ENCODE assay signal across 1 cellular context in the genomic region with DNA sequence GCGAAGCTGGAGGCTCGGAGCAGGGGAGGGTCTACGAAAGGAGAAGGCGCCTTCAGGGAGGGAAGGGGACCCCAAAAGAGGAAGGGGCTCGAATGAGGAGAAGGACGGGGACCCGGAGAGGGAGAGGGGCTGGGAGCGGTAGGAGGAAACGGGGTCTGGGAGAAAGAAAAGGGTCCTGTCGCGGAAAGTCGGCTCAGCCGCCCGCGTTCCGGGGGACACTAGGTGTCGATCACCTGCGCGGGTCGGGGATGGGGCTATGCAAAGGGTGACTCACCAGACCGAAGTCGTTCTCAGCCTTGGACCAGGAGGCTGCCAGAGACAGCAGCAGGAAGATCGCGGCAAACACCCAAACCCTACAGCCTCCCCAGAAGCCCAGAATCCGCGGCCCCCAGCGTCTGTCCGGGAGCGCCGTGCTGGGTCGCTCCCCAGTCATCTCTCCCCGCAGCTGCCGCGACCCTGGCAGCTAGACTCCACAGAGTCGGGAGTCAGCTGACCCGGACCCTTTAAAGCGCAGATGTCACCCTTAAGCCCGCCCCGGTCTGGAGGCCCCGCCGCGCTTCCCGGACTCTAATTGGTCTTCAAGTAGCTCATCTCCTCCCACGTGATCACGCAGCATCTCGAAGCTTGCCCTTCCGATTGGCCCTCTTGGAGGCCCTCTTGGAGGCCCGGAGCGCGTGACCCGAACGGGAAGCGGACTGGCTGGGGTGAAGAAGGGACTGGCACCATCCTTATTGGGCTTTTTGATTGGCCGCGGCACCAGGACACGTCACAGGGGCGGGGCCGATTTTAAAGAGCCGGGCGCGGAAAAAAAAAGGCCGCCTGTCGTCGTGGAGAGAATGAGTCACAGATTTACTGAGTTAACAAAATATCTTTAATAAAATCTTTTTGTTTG.
A peak's percentile ranks its signal among the peaks of the same experiment; 100 is the strongest.
TF ChIP-seq lines count a peak whose summit lies in the region.

A gene (minus strand): TSS at position 478 of the 892 bp plus-strand sequence. CDS start 45 bp downstream, at position 433.

TF ChIP-seq in K562, 482 proteins besides CTCF, POLR2A, EP300 and RAD21 (continued from another document and continues in another):
- peak; percentile 52 for TF ChIP-seq MEIS2 (IDR thresholded peaks at IDR 0.05; ENCODE audit: partially characterized antibody)
- TF ChIP-seq ZFP36 (IDR thresholded peaks at IDR 0.05; ENCODE audit: low read depth, low read length, partially characterized antibody): no peak
- TF ChIP-seq, protein P1, sequence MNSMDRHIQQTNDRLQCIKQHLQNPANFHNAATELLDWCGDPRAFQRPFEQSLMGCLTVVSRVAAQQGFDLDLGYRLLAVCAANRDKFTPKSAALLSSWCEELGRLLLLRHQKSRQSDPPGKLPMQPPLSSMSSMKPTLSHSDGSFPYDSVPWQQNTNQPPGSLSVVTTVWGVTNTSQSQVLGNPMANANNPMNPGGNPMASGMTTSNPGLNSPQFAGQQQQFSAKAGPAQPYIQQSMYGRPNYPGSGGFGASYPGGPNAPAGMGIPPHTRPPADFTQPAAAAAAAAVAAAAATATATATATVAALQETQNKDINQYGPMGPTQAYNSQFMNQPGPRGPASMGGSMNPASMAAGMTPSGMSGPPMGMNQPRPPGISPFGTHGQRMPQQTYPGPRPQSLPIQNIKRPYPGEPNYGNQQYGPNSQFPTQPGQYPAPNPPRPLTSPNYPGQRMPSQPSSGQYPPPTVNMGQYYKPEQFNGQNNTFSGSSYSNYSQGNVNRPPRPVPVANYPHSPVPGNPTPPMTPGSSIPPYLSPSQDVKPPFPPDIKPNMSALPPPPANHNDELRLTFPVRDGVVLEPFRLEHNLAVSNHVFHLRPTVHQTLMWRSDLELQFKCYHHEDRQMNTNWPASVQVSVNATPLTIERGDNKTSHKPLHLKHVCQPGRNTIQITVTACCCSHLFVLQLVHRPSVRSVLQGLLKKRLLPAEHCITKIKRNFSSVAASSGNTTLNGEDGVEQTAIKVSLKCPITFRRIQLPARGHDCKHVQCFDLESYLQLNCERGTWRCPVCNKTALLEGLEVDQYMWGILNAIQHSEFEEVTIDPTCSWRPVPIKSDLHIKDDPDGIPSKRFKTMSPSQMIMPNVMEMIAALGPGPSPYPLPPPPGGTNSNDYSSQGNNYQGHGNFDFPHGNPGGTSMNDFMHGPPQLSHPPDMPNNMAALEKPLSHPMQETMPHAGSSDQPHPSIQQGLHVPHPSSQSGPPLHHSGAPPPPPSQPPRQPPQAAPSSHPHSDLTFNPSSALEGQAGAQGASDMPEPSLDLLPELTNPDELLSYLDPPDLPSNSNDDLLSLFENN (IDR thresholded peaks at IDR 0.05; ENCODE audit: low read depth in 2 of 2, low read length in 2 of 2): no peak
- TF ChIP-seq TGIF2 (CRISPR knock-in tag; IDR thresholded peaks at IDR 0.05): peak; percentile 99
- TF ChIP-seq RB1 (IDR thresholded peaks at IDR 0.05; ENCODE audit: low read depth): peak; percentile 96
- TF ChIP-seq KDM1A (IDR thresholded peaks at IDR 0.05): no peak
- peak; percentile 55; the same call in 1 of the 2 replicates for TF ChIP-seq HMG20A (CRISPR knock-in tag; conservative IDR thresholded peaks at IDR 0.05)
- TF ChIP-seq, protein P2, sequence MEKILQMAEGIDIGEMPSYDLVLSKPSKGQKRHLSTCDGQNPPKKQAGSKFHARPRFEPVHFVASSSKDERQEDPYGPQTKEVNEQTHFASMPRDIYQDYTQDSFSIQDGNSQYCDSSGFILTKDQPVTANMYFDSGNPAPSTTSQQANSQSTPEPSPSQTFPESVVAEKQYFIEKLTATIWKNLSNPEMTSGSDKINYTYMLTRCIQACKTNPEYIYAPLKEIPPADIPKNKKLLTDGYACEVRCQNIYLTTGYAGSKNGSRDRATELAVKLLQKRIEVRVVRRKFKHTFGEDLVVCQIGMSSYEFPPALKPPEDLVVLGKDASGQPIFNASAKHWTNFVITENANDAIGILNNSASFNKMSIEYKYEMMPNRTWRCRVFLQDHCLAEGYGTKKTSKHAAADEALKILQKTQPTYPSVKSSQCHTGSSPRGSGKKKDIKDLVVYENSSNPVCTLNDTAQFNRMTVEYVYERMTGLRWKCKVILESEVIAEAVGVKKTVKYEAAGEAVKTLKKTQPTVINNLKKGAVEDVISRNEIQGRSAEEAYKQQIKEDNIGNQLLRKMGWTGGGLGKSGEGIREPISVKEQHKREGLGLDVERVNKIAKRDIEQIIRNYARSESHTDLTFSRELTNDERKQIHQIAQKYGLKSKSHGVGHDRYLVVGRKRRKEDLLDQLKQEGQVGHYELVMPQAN (IDR thresholded peaks at IDR 0.05; ENCODE audit: borderline replicate concordance): peak; percentile 100
- no peak for TF ChIP-seq PHTF2 (CRISPR knock-in tag; IDR thresholded peaks at IDR 0.05)
- TF ChIP-seq ZNF24 (IDR thresholded peaks at IDR 0.05): no peak
- TF ChIP-seq HCFC1 (IDR thresholded peaks at IDR 0.05; ENCODE audit: low read depth, low read length): peak; percentile 69
- TF ChIP-seq, protein P3, sequence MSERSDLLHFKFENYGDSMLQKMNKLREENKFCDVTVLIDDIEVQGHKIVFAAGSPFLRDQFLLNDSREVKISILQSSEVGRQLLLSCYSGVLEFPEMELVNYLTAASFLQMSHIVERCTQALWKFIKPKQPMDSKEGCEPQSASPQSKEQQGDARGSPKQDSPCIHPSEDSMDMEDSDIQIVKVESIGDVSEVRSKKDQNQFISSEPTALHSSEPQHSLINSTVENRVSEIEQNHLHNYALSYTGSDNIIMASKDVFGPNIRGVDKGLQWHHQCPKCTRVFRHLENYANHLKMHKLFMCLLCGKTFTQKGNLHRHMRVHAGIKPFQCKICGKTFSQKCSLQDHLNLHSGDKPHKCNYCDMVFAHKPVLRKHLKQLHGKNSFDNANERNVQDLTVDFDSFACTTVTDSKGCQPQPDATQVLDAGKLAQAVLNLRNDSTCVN (CRISPR knock-in tag; IDR thresholded peaks at IDR 0.05): peak; percentile 85
- TF ChIP-seq ZNF41 (CRISPR knock-in tag; conservative IDR thresholded peaks at IDR 0.05): 0 out of 2 replicates have a peak, but pooled peaks have one; percentile 33
- no peak for TF ChIP-seq EWSR1 (IDR thresholded peaks at IDR 0.05; ENCODE audit: borderline replicate concordance, low read depth, partially characterized antibody)
- no peak for TF ChIP-seq HNRNPUL1 (IDR thresholded peaks at IDR 0.05; ENCODE audit: low read length)
- peak; percentile 85 for TF ChIP-seq PCBP1 (IDR thresholded peaks at IDR 0.05; ENCODE audit: low read depth, low read length, poor library complexity, severe bottlenecking)
- TF ChIP-seq XRCC5 (IDR thresholded peaks at IDR 0.05; ENCODE audit: low read depth, low read length): peak; percentile 45
- TF ChIP-seq ZBTB8A (IDR thresholded peaks at IDR 0.05; ENCODE audit: partially characterized antibody): no peak
- no peak for TF ChIP-seq ZNF77 (CRISPR knock-in tag; IDR thresholded peaks at IDR 0.05)
- TF ChIP-seq SRSF7 (optimal IDR thresholded peaks at IDR 0.05; ENCODE audit: low read depth, low read length): no peak
- TF ChIP-seq DDX20 (tag; IDR thresholded peaks at IDR 0.05; ENCODE audit: low read depth): no peak
- TF ChIP-seq ZNF75A (CRISPR knock-in tag; IDR thresholded peaks at IDR 0.05): no peak
- TF ChIP-seq SRF (CRISPR knock-in tag; IDR thresholded peaks at IDR 0.05): peak; percentile 58 to 76; a peak in 3 of 4 replicates
- peak; percentile 58; the same call in 1 of the 2 replicates for TF ChIP-seq RFX5 (IDR thresholded peaks at IDR 0.05; ENCODE audit: low read depth, low read length)
- peak; percentile 99 for TF ChIP-seq NFATC3 (IDR thresholded peaks at IDR 0.05)
- TF ChIP-seq, protein P4, sequence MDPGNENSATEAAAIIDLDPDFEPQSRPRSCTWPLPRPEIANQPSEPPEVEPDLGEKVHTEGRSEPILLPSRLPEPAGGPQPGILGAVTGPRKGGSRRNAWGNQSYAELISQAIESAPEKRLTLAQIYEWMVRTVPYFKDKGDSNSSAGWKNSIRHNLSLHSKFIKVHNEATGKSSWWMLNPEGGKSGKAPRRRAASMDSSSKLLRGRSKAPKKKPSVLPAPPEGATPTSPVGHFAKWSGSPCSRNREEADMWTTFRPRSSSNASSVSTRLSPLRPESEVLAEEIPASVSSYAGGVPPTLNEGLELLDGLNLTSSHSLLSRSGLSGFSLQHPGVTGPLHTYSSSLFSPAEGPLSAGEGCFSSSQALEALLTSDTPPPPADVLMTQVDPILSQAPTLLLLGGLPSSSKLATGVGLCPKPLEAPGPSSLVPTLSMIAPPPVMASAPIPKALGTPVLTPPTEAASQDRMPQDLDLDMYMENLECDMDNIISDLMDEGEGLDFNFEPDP (CRISPR knock-in tag; IDR thresholded peaks at IDR 0.05): peak; percentile 55; the same call in 1 of the 2 replicates
- TF ChIP-seq KAT2B (IDR thresholded peaks at IDR 0.05; ENCODE audit: low read depth, low read length): no peak
- no peak for TF ChIP-seq ZNF134 (CRISPR knock-in tag; conservative IDR thresholded peaks at IDR 0.05)
- TF ChIP-seq EGR1 (conservative IDR thresholded peaks at IDR 0.05): 0 out of 2 replicates have a peak, but pooled peaks have one; percentile 14
- no peak for TF ChIP-seq ETV5 (CRISPR knock-in tag; IDR thresholded peaks at IDR 0.05; ENCODE audit: low read depth)
- no peak for TF ChIP-seq PTTG1 (tag; IDR thresholded peaks at IDR 0.05; ENCODE audit: low read depth)
- no peak; the same call in 1 of the 2 replicates for TF ChIP-seq ELF1 (tag; IDR thresholded peaks at IDR 0.05)
- no peak for TF ChIP-seq CBX2 (IDR thresholded peaks at IDR 0.05; ENCODE audit: insufficient read depth, low read length, poor library complexity, severe bottlenecking)
- TF ChIP-seq, protein P5, sequence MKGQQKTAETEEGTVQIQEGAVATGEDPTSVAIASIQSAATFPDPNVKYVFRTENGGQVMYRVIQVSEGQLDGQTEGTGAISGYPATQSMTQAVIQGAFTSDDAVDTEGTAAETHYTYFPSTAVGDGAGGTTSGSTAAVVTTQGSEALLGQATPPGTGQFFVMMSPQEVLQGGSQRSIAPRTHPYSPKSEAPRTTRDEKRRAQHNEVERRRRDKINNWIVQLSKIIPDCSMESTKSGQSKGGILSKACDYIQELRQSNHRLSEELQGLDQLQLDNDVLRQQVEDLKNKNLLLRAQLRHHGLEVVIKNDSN (CRISPR knock-in tag; IDR thresholded peaks at IDR 0.05): peak; percentile 99
- peak; percentile 85 for TF ChIP-seq ZEB2 (IDR thresholded peaks at IDR 0.05)
- no peak for TF ChIP-seq IRF2 (CRISPR knock-in tag; IDR thresholded peaks at IDR 0.05)
- TF ChIP-seq, protein P6, sequence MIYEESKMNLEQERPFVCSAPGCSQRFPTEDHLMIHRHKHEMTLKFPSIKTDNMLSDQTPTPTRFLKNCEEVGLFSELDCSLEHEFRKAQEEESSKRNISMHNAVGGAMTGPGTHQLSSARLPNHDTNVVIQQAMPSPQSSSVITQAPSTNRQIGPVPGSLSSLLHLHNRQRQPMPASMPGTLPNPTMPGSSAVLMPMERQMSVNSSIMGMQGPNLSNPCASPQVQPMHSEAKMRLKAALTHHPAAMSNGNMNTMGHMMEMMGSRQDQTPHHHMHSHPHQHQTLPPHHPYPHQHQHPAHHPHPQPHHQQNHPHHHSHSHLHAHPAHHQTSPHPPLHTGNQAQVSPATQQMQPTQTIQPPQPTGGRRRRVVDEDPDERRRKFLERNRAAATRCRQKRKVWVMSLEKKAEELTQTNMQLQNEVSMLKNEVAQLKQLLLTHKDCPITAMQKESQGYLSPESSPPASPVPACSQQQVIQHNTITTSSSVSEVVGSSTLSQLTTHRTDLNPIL (CRISPR knock-in tag; IDR thresholded peaks at IDR 0.05): no peak
- peak; percentile 89 for TF ChIP-seq CBFB (CRISPR knock-in tag; IDR thresholded peaks at IDR 0.05)
- peak; percentile 62; the same call in 1 of the 2 replicates for TF ChIP-seq ZNF583 (CRISPR knock-in tag; IDR thresholded peaks at IDR 0.05)
- TF ChIP-seq SREBF1 (IDR thresholded peaks at IDR 0.05; ENCODE audit: borderline replicate concordance, low read depth, low read length): peak; percentile 94
- TF ChIP-seq, protein P7, sequence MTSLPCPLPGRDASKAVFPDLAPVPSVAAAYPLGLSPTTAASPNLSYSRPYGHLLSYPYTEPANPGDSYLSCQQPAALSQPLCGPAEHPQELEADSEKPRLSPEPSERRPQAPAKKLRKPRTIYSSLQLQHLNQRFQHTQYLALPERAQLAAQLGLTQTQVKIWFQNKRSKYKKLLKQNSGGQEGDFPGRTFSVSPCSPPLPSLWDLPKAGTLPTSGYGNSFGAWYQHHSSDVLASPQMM (CRISPR knock-in tag; IDR thresholded peaks at IDR 0.05): no peak
- TF ChIP-seq ASH1L (IDR thresholded peaks at IDR 0.05; ENCODE audit: borderline replicate concordance, low read depth, partially characterized antibody): peak; percentile 71
- no peak for TF ChIP-seq ZNF354B (CRISPR knock-in tag; IDR thresholded peaks at IDR 0.05)
- peak; percentile 59 for TF ChIP-seq ATF1 (CRISPR knock-in tag; IDR thresholded peaks at IDR 0.05)
- TF ChIP-seq ATF1 (tag; IDR thresholded peaks at IDR 0.05): peak; percentile 98
- TF ChIP-seq, protein P8, sequence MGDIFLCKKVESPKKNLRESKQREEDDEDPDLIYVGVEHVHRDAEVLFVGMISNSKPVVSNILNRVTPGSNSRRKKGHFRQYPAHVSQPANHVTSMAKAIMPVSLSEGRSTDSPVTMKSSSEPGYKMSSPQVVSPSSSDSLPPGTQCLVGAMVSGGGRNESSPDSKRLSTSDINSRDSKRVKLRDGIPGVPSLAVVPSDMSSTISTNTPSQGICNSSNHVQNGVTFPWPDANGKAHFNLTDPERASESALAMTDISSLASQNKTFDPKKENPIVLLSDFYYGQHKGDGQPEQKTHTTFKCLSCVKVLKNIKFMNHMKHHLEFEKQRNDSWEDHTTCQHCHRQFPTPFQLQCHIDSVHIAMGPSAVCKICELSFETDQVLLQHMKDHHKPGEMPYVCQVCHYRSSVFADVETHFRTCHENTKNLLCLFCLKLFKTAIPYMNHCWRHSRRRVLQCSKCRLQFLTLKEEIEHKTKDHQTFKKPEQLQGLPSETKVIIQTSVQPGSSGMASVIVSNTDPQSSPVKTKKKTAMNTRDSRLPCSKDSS (IDR thresholded peaks at IDR 0.05; ENCODE audit: low read depth, partially characterized antibody): no peak
- TF ChIP-seq NRF1 (conservative IDR thresholded peaks at IDR 0.05 in 1 of 2, IDR thresholded peaks at IDR 0.05 in 1 of 2): peak; percentile 77 to 80
- TF ChIP-seq FOXJ3 (CRISPR knock-in tag; IDR thresholded peaks at IDR 0.05): no peak
- peak; percentile 69 for TF ChIP-seq SPI1 (IDR thresholded peaks at IDR 0.05; ENCODE audit: borderline replicate concordance, low read depth, low read length)
- no peak for TF ChIP-seq ZNF586 (CRISPR knock-in tag; conservative IDR thresholded peaks at IDR 0.05)
- peak; percentile 89 for TF ChIP-seq C11orf30 (IDR thresholded peaks at IDR 0.05; ENCODE audit: low read depth)
- TF ChIP-seq KAT7 (CRISPR knock-in tag; IDR thresholded peaks at IDR 0.05; ENCODE audit: borderline replicate concordance): peak; percentile 21; the same call in 1 of the 2 replicates
- TF ChIP-seq SP1 (CRISPR knock-in tag; IDR thresholded peaks at IDR 0.05): peak; percentile 97
- no peak for TF ChIP-seq FOXA3 (CRISPR knock-in tag; conservative IDR thresholded peaks at IDR 0.05 in 1 of 2, IDR thresholded peaks at IDR 0.05 in 1 of 2)
- TF ChIP-seq, protein P9, sequence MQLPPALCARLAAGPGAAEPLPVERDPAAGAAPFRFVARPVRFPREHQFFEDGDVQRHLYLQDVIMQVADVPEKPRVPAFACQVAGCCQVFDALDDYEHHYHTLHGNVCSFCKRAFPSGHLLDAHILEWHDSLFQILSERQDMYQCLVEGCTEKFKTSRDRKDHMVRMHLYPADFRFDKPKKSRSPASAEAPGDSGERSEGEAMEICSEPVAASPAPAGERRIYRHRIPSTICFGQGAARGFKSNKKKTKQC (CRISPR knock-in tag; IDR thresholded peaks at IDR 0.05): no peak; the same call in 1 of the 2 replicates
- peak; percentile 64 for TF ChIP-seq MYNN (IDR thresholded peaks at IDR 0.05)
- TF ChIP-seq MYNN (CRISPR knock-in tag; IDR thresholded peaks at IDR 0.05): no peak
- TF ChIP-seq ZNF146 (CRISPR knock-in tag; IDR thresholded peaks at IDR 0.05; ENCODE audit: unreplicated experiment): peak; percentile 1
